In the genomic region with DNA sequence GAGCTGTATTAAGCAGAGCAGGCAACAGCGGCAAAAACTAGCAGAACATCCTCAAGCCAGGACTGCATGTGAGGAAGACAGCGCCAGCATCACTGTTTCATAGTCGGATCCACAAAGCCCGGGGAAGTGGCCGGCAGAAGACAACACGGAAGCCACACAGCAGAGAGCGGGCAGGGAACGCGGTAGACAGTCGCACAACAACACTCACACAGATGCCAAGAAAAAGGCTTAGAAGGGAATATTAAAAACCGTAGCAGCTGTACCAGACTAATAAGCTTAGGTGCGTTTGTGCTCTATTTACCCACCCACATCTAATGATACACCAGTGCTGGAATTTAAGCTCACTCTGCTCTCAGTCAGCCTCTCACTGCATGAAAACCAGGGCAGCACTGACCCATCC, we compare ENCODE assay signal across 11 cellular contexts. TPM values are rescaled to one million over a fixed set of nuclear protein-coding genes. Genes with fewer than 3 reads are reported as not detected.
DNase-seq lines count a peak whose midpoint lies in the region; ATAC-seq, FAIRE-seq and TF ChIP-seq lines count a peak whose summit lies in the region.
"Had no signal": no experiment of that assay in that cellular context is flagged by ENCODE, and none has a peak within 500 bp of the region (broad histone marks: within the 10 kb centered on the region; RNA-seq: fewer than 3 reads in every experiment).

No MANE protein-coding gene starts in this region.

- no peak for DNase-seq in activated CD8-positive, alpha-beta memory T cell treated with anti-CD3 and anti-CD28 coated beads, Interleukin-2, amount 10 ng/mL, durations not matched to agents 7 days and 5 days
- no peak for DNase-seq in activated CD8-positive, alpha-beta memory T cell treated with anti-CD3 and anti-CD28 coated beads for 24 hours
- DNase-seq in astrocyte (ENCODE audit: low read depth), result no peak
- no peak for DNase-seq in left colon
- peak in 3 of 49 donors; percentile 46 to 59 (median 56) for DNase-seq in substantia nigra (lab: John Stamatoyannopoulos, UW)
- DNase-seq in NCI-H187 (lab: John Stamatoyannopoulos, UW), result no peak
- no peak for DNase-seq in RPMI8226
- DNase-seq: activated effector memory CD4-positive, alpha-beta T cell treated with Interleukin-2 at 50 U/mL for 16 hours; naive B cell; NCI-H1092 had no signal

- H3K27ac Mint-ChIP-seq in activated CD8-positive, alpha-beta memory T cell treated with anti-CD3 and anti-CD28 coated beads, Interleukin-2, amount 10 ng/mL, durations not matched to agents 7 days and 5 days, result peak overlapping the region; percentile 24
- no peak overlapping the region for H3K27ac Mint-ChIP-seq in astrocyte (ENCODE audit: unreplicated experiment)
- H3K27ac Mint-ChIP-seq: naive B cell had no signal

- peak overlapping the region; percentile 64 for H3K4me2 ChIP-seq in astrocyte (ENCODE audit: low read length)

- peaks cover 36% of the 10 kb centered on the region for H3K4me1 Mint-ChIP-seq in activated CD8-positive, alpha-beta memory T cell treated with anti-CD3 and anti-CD28 coated beads, Interleukin-2, amount 10 ng/mL, durations not matched to agents 7 days and 5 days
- H3K4me1 Mint-ChIP-seq in astrocyte (ENCODE audit: low read depth, unreplicated experiment), result peaks cover 8% of the 10 kb centered on the region

- peak overlapping the region; percentile 4 for H2AFZ ChIP-seq in astrocyte (ENCODE audit: low read depth, low read length)

- H3K4me3 ChIP-seq in astrocyte (ENCODE audit: insufficient read depth, low read depth, low read length), result no peak overlapping the region

- H3K79me2 ChIP-seq in astrocyte (ENCODE audit: insufficient read depth, low read length), result no peaks in the 10 kb centered on the region

- H3K4me3 Mint-ChIP-seq in activated CD8-positive, alpha-beta memory T cell treated with anti-CD3 and anti-CD28 coated beads, Interleukin-2, amount 10 ng/mL, durations not matched to agents 7 days and 5 days, result peak overlapping the region; percentile 9
- no peak overlapping the region for H3K4me3 Mint-ChIP-seq in astrocyte (ENCODE audit: unreplicated experiment)

- ATAC-seq in activated CD8-positive, alpha-beta memory T cell treated with anti-CD3 and anti-CD28 coated beads, Interleukin-2, amount 10 ng/mL, durations not matched to agents 7 days and 5 days, result peak; percentile 63
- ATAC-seq in left colon, result peak; percentile 61
- ATAC-seq in HG03354 (IDR thresholded peaks at IDR 0.05; ENCODE audit: poor library complexity, severe bottlenecking, unreplicated experiment), result no peak

- no peaks in the 10 kb centered on the region for H3K27me3 Mint-ChIP-seq in activated CD8-positive, alpha-beta memory T cell treated with anti-CD3 and anti-CD28 coated beads, Interleukin-2, amount 10 ng/mL, durations not matched to agents 7 days and 5 days
- H3K27me3 Mint-ChIP-seq in astrocyte (ENCODE audit: low read depth, unreplicated experiment), result peaks cover 61% of the 10 kb centered on the region

- H3K27ac ChIP-seq in astrocyte (ENCODE audit: low read depth, low read length), result no peak overlapping the region
- peak overlapping the region; percentile 67 for H3K27ac ChIP-seq in substantia nigra (ENCODE audit: low read depth, low read length, poor library complexity, severe bottlenecking)

- peaks cover 4% of the 10 kb centered on the region for H3K4me1 ChIP-seq in astrocyte (ENCODE audit: insufficient read depth, low read length)

- FAIRE-seq in astrocyte (lab: Jason Lieb, UNC), result no peak

- CTCF ChIA-PET in activated CD8-positive, alpha-beta memory T cell treated with anti-CD3 and anti-CD28 coated beads, Interleukin-2, amount 10 ng/mL, durations not matched to agents 7 days and 5 days (lab: Charles Lee), result interaction anchor here (1.2 to 3.3 kb wide), 4 partner anchors 9 to 40 kb away, joined by 3 to 28 read pairs (median 4); no protein-coding TSS in a partner anchor

- H3K9me3 Mint-ChIP-seq in activated CD8-positive, alpha-beta memory T cell treated with anti-CD3 and anti-CD28 coated beads, Interleukin-2, amount 10 ng/mL, durations not matched to agents 7 days and 5 days (ENCODE audit: low read depth), result no peaks in the 10 kb centered on the region
- H3K9me3 Mint-ChIP-seq in astrocyte (ENCODE audit: unreplicated experiment), result no peaks in the 10 kb centered on the region
- H3K9me3 Mint-ChIP-seq: naive B cell had no signal

- no peaks in the 10 kb centered on the region for H3K36me3 ChIP-seq in astrocyte (ENCODE audit: insufficient read depth, low read length)

- intact Hi-C loops in left colon (cut with DNase I, micrococcal nuclease), result no loop called here

- peaks cover 5% of the 10 kb centered on the region for H4K20me1 ChIP-seq in astrocyte (ENCODE audit: insufficient read depth, low read length)

- H3K9me3 ChIP-seq in astrocyte (ENCODE audit: insufficient read depth, low read depth, low read length), result no peaks in the 10 kb centered on the region

- H3K9ac ChIP-seq in astrocyte (ENCODE audit: low read length), result no peak overlapping the region

- H3K27me3 ChIP-seq in astrocyte (ENCODE audit: insufficient read depth, low read length), result peaks cover 42% of the 10 kb centered on the region

- H3K36me3 Mint-ChIP-seq in activated CD8-positive, alpha-beta memory T cell treated with anti-CD3 and anti-CD28 coated beads, Interleukin-2, amount 10 ng/mL, durations not matched to agents 7 days and 5 days, result no peaks in the 10 kb centered on the region
- no peaks in the 10 kb centered on the region for H3K36me3 Mint-ChIP-seq in astrocyte (ENCODE audit: low read depth, unreplicated experiment)

- no peak for TF ChIP-seq CTCF in astrocyte (IDR thresholded peaks at IDR 0.05; ENCODE audit: insufficient read depth, low read depth, low read length)

RNA-seq across cellular contexts. Expression of gene ZFYVE28, which starts 16.0 kb away (rescaled TPM):
- total RNA-seq in activated CD8-positive, alpha-beta memory T cell treated with anti-CD3 and anti-CD28 coated beads, Interleukin-2, amount 10 ng/mL, durations not matched to agents 7 days and 5 days, result 10 to 100 TPM; 12.5 to 30.3 TPM
- total RNA-seq in astrocyte (0.31 and 0.68 TPM in 2 replicates), left colon (10 to 100 TPM; 31.9 to 48.7 TPM)

RNA-seq across cellular contexts. Expression of gene CFAP99, which starts 16.3 kb away (rescaled TPM):
- total RNA-seq in activated CD8-positive, alpha-beta memory T cell treated with anti-CD3 and anti-CD28 coated beads, Interleukin-2, amount 10 ng/mL, durations not matched to agents 7 days and 5 days, result not detected
- not detected in 2 replicates for total RNA-seq in astrocyte
- total RNA-seq in left colon, result under 1 TPM; 0.46 to 0.73 TPM
